ENCODE assay signal across 9 cellular contexts in the genomic region with DNA sequence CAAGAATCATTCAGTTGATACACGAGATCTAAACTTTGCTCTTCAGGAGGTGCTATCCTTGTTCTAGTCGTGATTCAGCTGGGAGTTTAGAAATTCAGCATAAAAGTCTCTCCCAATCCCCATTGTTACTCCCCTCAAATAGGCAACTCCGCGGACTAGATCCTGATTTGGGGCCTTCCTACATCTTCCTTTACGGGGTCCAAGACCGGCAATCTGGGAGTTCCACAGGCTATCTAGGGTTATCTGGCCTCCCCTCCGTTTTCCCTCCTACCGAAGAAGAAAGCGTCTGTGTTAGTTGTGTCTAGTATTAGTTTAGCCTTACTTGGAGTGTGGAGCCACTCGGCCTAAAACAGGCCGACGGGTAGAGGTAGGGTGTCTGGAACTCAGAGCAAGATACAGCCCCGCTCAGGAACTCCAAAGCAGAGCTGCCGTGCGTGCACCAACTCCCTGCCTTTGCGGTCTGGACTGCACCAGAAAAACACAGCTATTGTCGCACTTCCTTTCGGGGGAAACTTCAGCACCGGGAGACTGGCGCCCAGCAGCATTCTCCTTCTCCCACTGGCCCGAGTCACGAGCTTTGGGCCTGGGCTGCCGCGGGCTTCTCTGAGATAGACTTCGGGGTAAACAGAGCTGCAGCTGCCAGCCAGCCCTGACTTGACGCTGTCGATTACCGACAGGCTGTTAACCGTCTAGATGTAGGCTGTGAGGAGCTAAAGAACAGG. TPM values are rescaled to one million over a fixed set of nuclear protein-coding genes. Genes with fewer than 3 reads are reported as not detected.
DNase-seq lines count a peak whose midpoint lies in the region; ATAC-seq and TF ChIP-seq lines count a peak whose summit lies in the region.
"Had no signal": no experiment of that assay in that cellular context is flagged by ENCODE, and none has a peak within 500 bp of the region (broad histone marks: within the 10 kb centered on the region; RNA-seq: fewer than 3 reads in every experiment).

No MANE protein-coding gene starts in this region.

- no peak for TF ChIP-seq CTCF in CD14-positive monocyte (IDR thresholded peaks at IDR 0.05)
- no peak for TF ChIP-seq CTCF in transverse colon (IDR thresholded peaks at IDR 0.05)

- in situ Hi-C loops in transverse colon (cut with MboI; ENCODE audit: low pct_ligation_motif_present in 1 of 4, low pct_unique_long_range_greater_than_20kb in 1 of 4, low sequenced_read_pairs in 3 of 4), result loop anchor here (5.0 to 25.0 kb wide), 3 partner anchors 954 to 1114 kb away; no protein-coding TSS in a partner anchor

- POLR2A ChIA-PET in naive thymus-derived CD4-positive, alpha-beta T cell (lab: Charles Lee), result no interaction called here

- H3K9me3 Mint-ChIP-seq in CD14-positive monocyte, result peaks cover 0 to 34% (median 22%) of the 10 kb centered on the region in 7 donors
- no peaks in the 10 kb centered on the region for H3K9me3 Mint-ChIP-seq in effector memory CD8-positive, alpha-beta T cell
- peaks cover 0 to 3% (median 0%) of the 10 kb centered on the region in 11 donors for H3K9me3 Mint-ChIP-seq in naive thymus-derived CD4-positive, alpha-beta T cell
- H3K9me3 Mint-ChIP-seq: dendritic cell treated with granulocyte-macrophage colony-stimulating factor and Interleukin-4, amounts not matched to agents 40 ng/mL and 50 ng/mL, for 4 days had no signal

- no peak for TF ChIP-seq POLR2A in transverse colon (IDR thresholded peaks at IDR 0.05)

- H3K27ac Mint-ChIP-seq in CD14-positive monocyte, result peak overlapping the region in 1 of 7 donors; percentile 13
- no peak overlapping the region for H3K27ac Mint-ChIP-seq in effector memory CD8-positive, alpha-beta T cell
- peak overlapping the region in 2 of 9 donors; percentile 14 to 28 for H3K27ac Mint-ChIP-seq in naive thymus-derived CD4-positive, alpha-beta T cell
- H3K27ac Mint-ChIP-seq: dendritic cell treated with granulocyte-macrophage colony-stimulating factor and Interleukin-4, amounts not matched to agents 40 ng/mL and 50 ng/mL, for 4 days had no signal

- 0 to 16% methylated on average over 2 to 25 of the region's 29 CpGs for WGBS in transverse colon (ENCODE audit: low coverage in 1 of 2), 2 donors

- peaks cover 6 to 36% of the 10 kb centered on the region in 2 donors for H3K27me3 ChIP-seq in naive thymus-derived CD4-positive, alpha-beta T cell (ENCODE audit: control insufficient read depth in 2 of 2, insufficient read depth in 2 of 2, low read length in 2 of 2)
- H3K27me3 ChIP-seq in transverse colon, result peaks cover 100% of the 10 kb centered on the region

- DNase-seq in CD14-positive monocyte (ENCODE audit: low spot score) (no peak), MV-4-11 (lab: John Stamatoyannopoulos, UW) (peak; percentile 3), A172 (ENCODE audit: low spot score) (no peak), transverse colon (no peak)
- no peak for DNase-seq in effector memory CD8-positive, alpha-beta T cell
- DNase-seq in naive thymus-derived CD4-positive, alpha-beta T cell, result peak in 2 of 9 donors; percentile 35 to 36

- peaks cover 43% of the 10 kb centered on the region for H3K4me1 Mint-ChIP-seq in CD14-positive monocyte
- H3K4me1 Mint-ChIP-seq in effector memory CD8-positive, alpha-beta T cell (ENCODE audit: low read depth in 2 of 2), result peaks cover 32 to 38% of the 10 kb centered on the region in 2 donors
- H3K4me1 Mint-ChIP-seq in naive thymus-derived CD4-positive, alpha-beta T cell, result peaks cover 24 to 64% (median 51%) of the 10 kb centered on the region in 7 donors

- intact Hi-C loops in CD14-positive monocyte (cut with micrococcal nuclease), result loop anchor here (2.0 to 10.0 kb wide), 5 partner anchors 804 to 1109 kb away; no protein-coding TSS in a partner anchor
- intact Hi-C loops in naive thymus-derived CD4-positive, alpha-beta T cell (cut with micrococcal nuclease), result loop anchor here (2.0 to 10.0 kb wide), 3 partner anchors 31 to 429 kb away; no protein-coding TSS in a partner anchor
- intact Hi-C loops in transverse colon (cut with DNase I; ENCODE audit: low total_unique reads), result loop anchor here (10.0 kb wide), 2 partner anchors 951 to 1111 kb away; no protein-coding TSS in a partner anchor

- H3K4me3 ChIP-seq in naive thymus-derived CD4-positive, alpha-beta T cell (ENCODE audit: low read length), result peak overlapping the region; percentile 46
- peak overlapping the region in 1 of 4 donors; percentile 16 for H3K4me3 ChIP-seq in transverse colon

- peaks cover 0 to 18% of the 10 kb centered on the region in 2 donors for H3K4me1 ChIP-seq in naive thymus-derived CD4-positive, alpha-beta T cell (ENCODE audit: control insufficient read depth in 2 of 2, insufficient read depth in 2 of 2, low read length in 2 of 2)
- H3K4me1 ChIP-seq in transverse colon, result peaks cover 0 to 38% (median 24%) of the 10 kb centered on the region in 4 donors

- H3K36me3 ChIP-seq in naive thymus-derived CD4-positive, alpha-beta T cell (ENCODE audit: control insufficient read depth in 2 of 3, insufficient read depth in 3 of 3, low read length in 3 of 3), result no peaks in the 10 kb centered on the region
- no peaks in the 10 kb centered on the region for H3K36me3 ChIP-seq in transverse colon

- H3K4me3 Mint-ChIP-seq in CD14-positive monocyte, result peak overlapping the region; percentile 81 to 91
- H3K4me3 Mint-ChIP-seq in effector memory CD8-positive, alpha-beta T cell, result peak overlapping the region; percentile 60 to 70
- H3K4me3 Mint-ChIP-seq in naive thymus-derived CD4-positive, alpha-beta T cell, result peak overlapping the region; percentile 31 to 92 (median 87)
- H3K4me3 Mint-ChIP-seq: dendritic cell treated with granulocyte-macrophage colony-stimulating factor and Interleukin-4, amounts not matched to agents 40 ng/mL and 50 ng/mL, for 4 days had no signal

- peaks cover 7 to 8% of the 10 kb centered on the region in 2 donors for H3K36me3 Mint-ChIP-seq in CD14-positive monocyte
- peaks cover 6% of the 10 kb centered on the region for H3K36me3 Mint-ChIP-seq in effector memory CD8-positive, alpha-beta T cell (ENCODE audit: insufficient read depth)
- no peaks in the 10 kb centered on the region for H3K36me3 Mint-ChIP-seq in naive thymus-derived CD4-positive, alpha-beta T cell

- CTCF ChIA-PET in naive thymus-derived CD4-positive, alpha-beta T cell (lab: Charles Lee), result interaction anchor here (0.6 to 2.9 kb wide), 4 partner anchors 10 to 1110 kb away, joined by 3 to 11 read pairs (median 3); no protein-coding TSS in a partner anchor

- H3K27ac ChIP-seq in naive thymus-derived CD4-positive, alpha-beta T cell (ENCODE audit: low read depth, low read length), result no peak overlapping the region
- H3K27ac ChIP-seq in transverse colon, result no peak overlapping the region

- H3K27me3 Mint-ChIP-seq in CD14-positive monocyte (ENCODE audit: low read depth in 3 of 3), result peaks cover 66 to 76% (median 66%) of the 10 kb centered on the region in 3 donors
- peaks cover 83 to 88% of the 10 kb centered on the region in 2 donors for H3K27me3 Mint-ChIP-seq in effector memory CD8-positive, alpha-beta T cell
- peaks cover 63 to 83% (median 77%) of the 10 kb centered on the region in 5 donors for H3K27me3 Mint-ChIP-seq in naive thymus-derived CD4-positive, alpha-beta T cell

- H3K9me3 ChIP-seq in naive thymus-derived CD4-positive, alpha-beta T cell (ENCODE audit: control insufficient read depth in 2 of 3, low read length in 3 of 3), result no peaks in the 10 kb centered on the region
- no peaks in the 10 kb centered on the region for H3K9me3 ChIP-seq in transverse colon

- peak; percentile 33 for ATAC-seq in effector memory CD8-positive, alpha-beta T cell (replicated peaks)
- ATAC-seq in naive thymus-derived CD4-positive, alpha-beta T cell, result peak; percentile 36
- no peak for ATAC-seq in GM19452 (IDR thresholded peaks at IDR 0.05; ENCODE audit: unreplicated experiment)
- ATAC-seq in HG02870 (IDR thresholded peaks at IDR 0.05; ENCODE audit: unreplicated experiment), result no peak

- no peak for TF ChIP-seq EP300 in transverse colon (IDR thresholded peaks at IDR 0.05; ENCODE audit: low read depth)

RNA-seq across cellular contexts. Expression of a gene that starts 1.5 kb away (rescaled TPM):
- polyA plus RNA-seq in CD14-positive monocyte, result not detected
- total RNA-seq in naive thymus-derived CD4-positive, alpha-beta T cell, result not detected
- not detected for polyA plus RNA-seq in naive thymus-derived CD4-positive, alpha-beta T cell
- not detected in 2 replicates for total RNA-seq in A172 (2014; rRNA removed; shearing (Covaris generic))
- total RNA-seq in transverse colon, result not detected

RNA-seq across cellular contexts. Expression of a gene that starts 20.8 kb away (rescaled TPM):
- not detected for polyA plus RNA-seq in CD14-positive monocyte
- not detected for total RNA-seq in naive thymus-derived CD4-positive, alpha-beta T cell
- polyA plus RNA-seq in naive thymus-derived CD4-positive, alpha-beta T cell, result not detected
- not detected in 2 replicates for total RNA-seq in A172 (2014; rRNA removed; shearing (Covaris generic))
- not detected for total RNA-seq in transverse colon

Comparison
In these comparisons a context has a peak if more than half of its experiments do, and no peak if none do; other contexts are left out.
1. ATAC-seq: peak in effector memory CD8-positive, alpha-beta T cell (single experiment) and naive thymus-derived CD4-positive, alpha-beta T cell (single experiment); none in GM19452 (single experiment) and HG02870 (single experiment).
2. Peak in every context shown above with its lines, with median percentiles within 50 percentile points of each other: H3K4me3 Mint-ChIP-seq.